Comparison of ENCODE assay signal across 8 cellular contexts in genomic region chr1:148371551-148371994, GRCh38.
DNase-seq lines count a peak whose midpoint lies in the region; ATAC-seq and TF ChIP-seq lines count a peak whose summit lies in the region.
"Not testable (repeated sequence)": the region's sequence is repeated elsewhere in the genome, so short reads cannot be mapped to it uniquely, and the experiment has no call there.

No MANE protein-coding gene starts in this region.

- ATAC-seq in T-cell (replicated peaks in 1 of 4): peak; percentile 66 to 78 (median 72)

- not testable (repeated sequence) for H2BK15ac ChIP-seq in mesendoderm (replicated peaks; ENCODE audit: low read depth)

- CTCF ChIA-PET in BJ (lab: Yijun Ruan, JAX) (interaction anchor here (0.9 to 1.5 kb wide), 4 partner anchors 12 to 56 kb away, joined by 4 to 6 read pairs (median 4); no protein-coding TSS in a partner anchor), T-cell (lab: Charles Lee) (interaction anchor here in 1 of 2 donors (0.9 to 1.5 kb wide), 3 partner anchors 17 to 108 kb away, joined by 3 to 9 read pairs (median 3); no protein-coding TSS in a partner anchor)

- H3K27me3 Mint-ChIP-seq in T-cell: not testable (repeated sequence)

- not testable (repeated sequence) for H3K9me2 ChIP-seq in GM23248 (ENCODE audit: insufficient read depth)

- peaks cover 49 to 54% (median 50%) of the 10 kb centered on the region in 3 donors for H3K4me1 Mint-ChIP-seq in T-cell

- in situ Hi-C loops in GM23248 (cut with MboI): loop anchor here (25.0 kb wide), 1 partner anchor 166 kb away; no protein-coding TSS in a partner anchor

- H2BK5ac ChIP-seq in mesendoderm (ENCODE audit: low read length): not testable (repeated sequence)

- H4K5ac ChIP-seq in mesendoderm (ENCODE audit: low read length): not testable (repeated sequence)

- not testable (repeated sequence) for H3K36me3 ChIP-seq in BJ (ENCODE audit: control insufficient read depth, insufficient read depth, low read length); GM23248 (ENCODE audit: low read depth); esophagus muscularis mucosa; mesendoderm (ENCODE audit: control insufficient read depth, insufficient read depth, low read length)

- H3K9me3 Mint-ChIP-seq in T-cell: not testable (repeated sequence)

- not testable (repeated sequence) for H2AFZ ChIP-seq in GM23248

- H3K4ac ChIP-seq in mesendoderm (ENCODE audit: low read depth, low read length): not testable (repeated sequence)

- H3K27ac ChIP-seq in GM23248; esophagus muscularis mucosa (replicated peaks in 1 of 4); mesendoderm (ENCODE audit: low read depth, low read length): not testable (repeated sequence)

- peak overlapping the region; percentile 95 to 98 for H3K27ac Mint-ChIP-seq in T-cell

- peaks cover 19% of the 10 kb centered on the region for H3K4me1 ChIP-seq in GM23248 (ENCODE audit: insufficient read depth)
- not testable (repeated sequence) for H3K4me1 ChIP-seq in esophagus muscularis mucosa; mesendoderm (ENCODE audit: control insufficient read depth, low read depth, low read length)

- peak; percentile 69 for TF ChIP-seq CTCF in BJ (IDR thresholded peaks at IDR 0.05; ENCODE audit: insufficient read depth, low read depth, low read length)
- TF ChIP-seq CTCF in esophagus muscularis mucosa (IDR thresholded peaks at IDR 0.05): peak; percentile 69 to 83 (median 77)

- not testable (repeated sequence) for H3K9me3 ChIP-seq in GM23248 (ENCODE audit: low read depth); esophagus muscularis mucosa

- not testable (repeated sequence) for H3K9ac ChIP-seq in GM23248; mesendoderm (ENCODE audit: low read length)

- H4K20me1 ChIP-seq in GM23248 (ENCODE audit: insufficient read depth): not testable (repeated sequence)

- H3K27me3 ChIP-seq in BJ (ENCODE audit: control insufficient read depth, insufficient read depth, low read length); GM23248 (replicated peaks; ENCODE audit: insufficient read depth); esophagus muscularis mucosa; mesendoderm (ENCODE audit: insufficient read depth, low read length, poor library complexity): not testable (repeated sequence)

- not testable (repeated sequence) for H3K79me1 ChIP-seq in mesendoderm (ENCODE audit: low read length)

- H2AK5ac ChIP-seq in mesendoderm (ENCODE audit: low read length): not testable (repeated sequence)

- H3K4me2 ChIP-seq in GM23248 (ENCODE audit: unreplicated experiment); mesendoderm (ENCODE audit: low read length): not testable (repeated sequence)

- H3K56ac ChIP-seq in mesendoderm (ENCODE audit: low read length): not testable (repeated sequence)

- TF ChIP-seq EP300 in esophagus muscularis mucosa (IDR thresholded peaks at IDR 0.05): not testable (repeated sequence)

- H4K8ac ChIP-seq in mesendoderm (ENCODE audit: low read depth, low read length): not testable (repeated sequence)

- H3K18ac ChIP-seq in mesendoderm (ENCODE audit: low read length): not testable (repeated sequence)

- POLR2A ChIA-PET in BJ (lab: Charles Lee): not testable (repeated sequence)
- POLR2A ChIA-PET in T-cell (lab: Charles Lee): interaction anchor here in 1 of 2 donors (1.8 kb wide), 1 partner anchor 17 kb away, joined by 5 read pairs; no protein-coding TSS in a partner anchor

- peak overlapping the region; percentile 28 to 72 (median 69) for H3K4me3 Mint-ChIP-seq in T-cell

- H3F3A ChIP-seq in GM23248 (ENCODE audit: insufficient read depth): not testable (repeated sequence)

- intact Hi-C loops in esophagus muscularis mucosa (cut with DNase I): not testable (repeated sequence)

- not testable (repeated sequence) for H3K23ac ChIP-seq in mesendoderm (ENCODE audit: low read length)

- WGBS in GM23248 (ENCODE audit: low coverage in 1 of 2, low lambda C conversion rate in 2 of 2, missing lambda C conversion rate in 2 of 2), 2 experiments: 19 to 22% methylated on average over 4 of the region's 4 CpGs
- WGBS in esophagus muscularis mucosa: 5% methylated on average over 4 of the region's 4 CpGs
- WGBS in mesendoderm (ENCODE audit: extremely low coverage, insufficient coverage, low lambda C conversion rate): no CpG with 5 or more reads among the region's 4 CpGs

- not testable (repeated sequence) for TF ChIP-seq POLR2A in esophagus muscularis mucosa (IDR thresholded peaks at IDR 0.05; ENCODE audit: low read depth)

- not testable (repeated sequence) for H3K79me2 ChIP-seq in GM23248 (ENCODE audit: insufficient read depth); mesendoderm (ENCODE audit: control insufficient read depth, insufficient read depth, low read length)

- not testable (repeated sequence) for H3K4me3 ChIP-seq in BJ (ENCODE audit: low read depth, low read length); GM23248; esophagus muscularis mucosa; mesendoderm (ENCODE audit: low read length)

- H3K36me3 Mint-ChIP-seq in T-cell: not testable (repeated sequence)

- not testable (repeated sequence) for DNase-seq in BJ (ENCODE audit: low read depth); esophagus muscularis mucosa (ENCODE audit: extremely low spot score)
- DNase-seq in GM23248: peak; percentile 77
- peak; percentile 38 for DNase-seq in NCI-H187 treated with DMSO at 0.1 percent for 48 hours (lab: John Stamatoyannopoulos, UW)
- DNase-seq in T-cell: peak; percentile 46 to 81 (median 69)
- DNase-seq in activated naive CD4-positive, alpha-beta T cell (lab: John Stamatoyannopoulos, UW): peak in 3 of 4 experiments; percentile 28 to 49 (median 45)
- DNase-seq in mesendoderm: peak; percentile 88
- peak; percentile 45 to 73 for DNase-seq in stimulated activated CD4-positive, alpha-beta T cell treated with anti-CD3 and anti-CD28 coated beads, Interleukin-4, amount 100 ng/mL, for 4 hours

- H2BK120ac ChIP-seq in mesendoderm (ENCODE audit: low read depth, low read length): not testable (repeated sequence)
